ENCODE assay signal across 8 cellular contexts in the genomic region with DNA sequence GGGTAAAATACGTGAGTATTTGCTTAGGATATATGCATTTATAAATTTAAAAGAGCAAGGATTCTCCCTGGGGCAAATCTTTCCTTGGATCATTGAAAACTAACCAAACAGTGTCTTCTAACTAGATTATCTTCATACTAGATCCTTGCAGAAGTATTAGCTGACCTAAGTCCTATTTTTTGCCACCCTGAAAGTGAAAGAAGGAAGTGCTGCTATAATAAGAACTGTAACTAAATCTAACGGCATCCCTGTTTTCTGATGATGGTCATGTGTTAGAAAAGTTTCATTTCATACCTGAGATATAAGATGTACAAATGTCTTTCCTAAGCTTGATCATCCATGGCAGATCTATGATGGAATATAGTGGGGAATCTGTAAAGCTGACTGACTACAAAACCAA.
A peak's percentile ranks its signal among the peaks of the same experiment; 100 is the strongest.
DNase-seq lines count a peak whose midpoint lies in the region; ATAC-seq, FAIRE-seq and TF ChIP-seq lines count a peak whose summit lies in the region.

No MANE protein-coding gene starts in this region.

- peak; percentile 38 for ATAC-seq in GM18858 (IDR thresholded peaks at IDR 0.05; ENCODE audit: unreplicated experiment)
- peak; percentile 50 for ATAC-seq in HG03432 (IDR thresholded peaks at IDR 0.05; ENCODE audit: unreplicated experiment)
- ATAC-seq in pancreas, result peak in 3 of 4 donors; percentile 67 to 85 (median 82)

- H3K36me3 Mint-ChIP-seq in endodermal cell (ENCODE audit: low read depth), result no peaks in the 10 kb centered on the region

- H3K36me3 ChIP-seq in brain microvascular endothelial cell (replicated peaks), result no peaks in the 10 kb centered on the region
- no peaks in the 10 kb centered on the region for H3K36me3 ChIP-seq in pancreas
- no peaks in the 10 kb centered on the region for H3K36me3 ChIP-seq in endodermal cell (ENCODE audit: control insufficient read depth, insufficient read depth, low read length)

- intact Hi-C loops in pancreas (cut with DNase I), result no loop called here

- TF ChIP-seq CTCF in brain microvascular endothelial cell (IDR thresholded peaks at IDR 0.05; ENCODE audit: low read depth, low read length, missing control alignments) (no peak), pancreas (IDR thresholded peaks at IDR 0.05) (no peak), endodermal cell (conservative IDR thresholded peaks at IDR 0.05) (no peak)

- no peaks in the 10 kb centered on the region for H3K9me3 Mint-ChIP-seq in endodermal cell

- no peak overlapping the region for H3K9ac ChIP-seq in endodermal cell (ENCODE audit: extremely low read depth, low read length, poor library complexity, severe bottlenecking)

- no peaks in the 10 kb centered on the region for H3K27me3 ChIP-seq in brain microvascular endothelial cell (replicated peaks)
- no peaks in the 10 kb centered on the region for H3K27me3 ChIP-seq in pancreas
- H3K27me3 ChIP-seq in endodermal cell (ENCODE audit: control insufficient read depth, insufficient read depth, low read length, poor library complexity, severe bottlenecking), result no peaks in the 10 kb centered on the region

- H3K4me1 ChIP-seq in pancreas (peaks cover 0 to 17% (median 9%) of the 10 kb centered on the region in 3 donors), endodermal cell (ENCODE audit: control insufficient read depth, insufficient read depth, low read length) (no peaks in the 10 kb centered on the region)

- in situ Hi-C loops in brain microvascular endothelial cell (cut with HindIII; ENCODE audit: low pct_ligation_motif_present, low sequenced_read_pairs) (no loop called here), ACHN (cut with HindIII; ENCODE audit: low pct_ligation_motif_present, low pct_unique_long_range_greater_than_20kb, low sequenced_read_pairs) (no loop called here)

- no peak overlapping the region for H3K27ac Mint-ChIP-seq in endodermal cell

- peak overlapping the region; percentile 72 for H3K27ac ChIP-seq in brain microvascular endothelial cell
- H3K27ac ChIP-seq in pancreas, result peak overlapping the region in 2 of 4 donors; percentile 59 to 62
- no peak overlapping the region for H3K27ac ChIP-seq in endodermal cell (ENCODE audit: low read depth, low read length)

- FAIRE-seq in pancreas (lab: Jason Lieb, UNC), result no peak

- 40 to 42% methylated on average over 2 of the region's 2 CpGs for WGBS in pancreas, 2 donors
- WGBS in endodermal cell (ENCODE audit: insufficient coverage in 1 of 2, insufficient read length in 1 of 2), 2 experiments, result 100% methylated on average over 2 of the region's 2 CpGs; no CpG with 5 or more reads in 1 of the 2 experiments

- H3K9me3 ChIP-seq in pancreas (no peaks in the 10 kb centered on the region), endodermal cell (ENCODE audit: control insufficient read depth, low read length) (no peaks in the 10 kb centered on the region)

- DNase-seq in brain microvascular endothelial cell (no peak), pancreas (no peak), ACHN (no peak), NCI-H226 (no peak), endodermal cell (no peak)
- DNase-seq in activated CD4-positive, alpha-beta T cell treated with anti-CD3 and anti-CD28 coated beads, Interleukin-2, amount 50 U/mL, for 48 hours, result no peak

- peaks cover 18% of the 10 kb centered on the region for H3K27me3 Mint-ChIP-seq in endodermal cell (ENCODE audit: insufficient read depth)

- H3K4me1 Mint-ChIP-seq in endodermal cell, result no peaks in the 10 kb centered on the region

- no peak overlapping the region for H3K4me3 ChIP-seq in brain microvascular endothelial cell (ENCODE audit: low read depth, low read length)
- peak overlapping the region in 2 of 4 donors; percentile 2 to 6 for H3K4me3 ChIP-seq in pancreas
- no peak overlapping the region for H3K4me3 ChIP-seq in endodermal cell (ENCODE audit: low read length)

- H3K4me3 Mint-ChIP-seq in endodermal cell, result no peak overlapping the region
